In genomic region chr19:40662925-40663711, GRCh38 we compare ENCODE assay signal across 8 cellular contexts. TPM values are rescaled to one million over a fixed set of nuclear protein-coding genes. Genes with fewer than 3 reads are reported as not detected.
DNase-seq lines count a peak whose midpoint lies in the region; ATAC-seq, FAIRE-seq and TF ChIP-seq lines count a peak whose summit lies in the region.

No MANE protein-coding gene starts in this region.

- no peaks in the 10 kb centered on the region; the same call in 1 of the 2 replicates for H3K23me2 ChIP-seq in H1 (ENCODE audit: low read depth, low read length)

- TF ChIP-seq EP300 in H1 (IDR thresholded peaks at IDR 0.05; ENCODE audit: borderline replicate concordance in 1 of 2, low read depth in 2 of 2, low read length in 2 of 2) = no peak

- FAIRE-seq in H1 (lab: Jason Lieb, UNC) = no peak

- no peaks in the 10 kb centered on the region for H3K27me3 ChIP-seq in H1 (replicated peaks in 1 of 4; ENCODE audit: control insufficient read depth in 3 of 4, extremely low read depth in 1 of 4, insufficient read depth in 3 of 4, low read length in 3 of 4)

- peaks cover under 1% of the 10 kb centered on the region for H3K36me3 Mint-ChIP-seq in activated CD8-positive, alpha-beta memory T cell treated with anti-CD3 and anti-CD28 coated beads, Interleukin-2, amount 10 ng/mL, durations not matched to agents 7 days and 5 days

- H3K14ac ChIP-seq in H1 (ENCODE audit: insufficient read length) = no peak overlapping the region

- H3K79me1 ChIP-seq in H1 (ENCODE audit: low read depth, low read length) = no peaks in the 10 kb centered on the region; the same call in 1 of the 2 replicates

- H3K4me1 Mint-ChIP-seq in activated CD8-positive, alpha-beta memory T cell treated with anti-CD3 and anti-CD28 coated beads, Interleukin-2, amount 10 ng/mL, durations not matched to agents 7 days and 5 days = peaks cover 22% of the 10 kb centered on the region

- no peaks in the 10 kb centered on the region for H3K9me3 Mint-ChIP-seq in activated CD8-positive, alpha-beta memory T cell treated with anti-CD3 and anti-CD28 coated beads, Interleukin-2, amount 10 ng/mL, durations not matched to agents 7 days and 5 days (ENCODE audit: low read depth)

- H3K27ac ChIP-seq in H1 (ENCODE audit: low read depth, low read length) = no peak overlapping the region; the same call in 1 of the 2 replicates

- 1% methylated on average over 34 of the region's 62 CpGs; no CpG with 5 or more reads in 1 of the 2 experiments for WGBS in H1 (ENCODE audit: extremely low coverage in 1 of 2, insufficient coverage in 1 of 2, insufficient read length in 1 of 2, insufficient replicate concordance in 2 of 2, low coverage in 1 of 2, low lambda C conversion rate in 2 of 2, missing lambda C conversion rate in 1 of 2), 2 experiments

- H3K9me3 ChIP-seq in H1 (ENCODE audit: insufficient read depth in 2 of 2, low read depth in 1 of 2, low read length in 1 of 2) = no peaks in the 10 kb centered on the region

- H3K18ac ChIP-seq in H1 (ENCODE audit: extremely low read depth, low read length) = peak overlapping the region; percentile 79

- POLR2A ChIA-PET in H1 (lab: Charles Lee; ENCODE audit: partially characterized antibody) = interaction anchor here (0.6 to 2.6 kb wide), 20 partner anchors 10 to 601 kb away, joined by 3 to 13 read pairs (median 4); partner anchors contain the start of genes ACTMAP, COQ8B, EGLN2 and HNRNPUL1

- peak overlapping the region; percentile 35 to 74 (median 60) for H3K4me3 ChIP-seq in H1 (ENCODE audit: extremely low read depth in 1 of 4, insufficient read depth in 2 of 4, low read depth in 3 of 4, low read length in 4 of 4)

- H3K79me2 ChIP-seq in H1 (ENCODE audit: control insufficient read depth in 1 of 2, insufficient read depth in 2 of 2, low read length in 2 of 2) = no peaks in the 10 kb centered on the region

- peak overlapping the region; percentile 98 for H4K91ac ChIP-seq in H1 (replicated peaks; ENCODE audit: insufficient read length, low read length)

- peak overlapping the region; percentile 56 for H3K27ac Mint-ChIP-seq in activated CD8-positive, alpha-beta memory T cell treated with anti-CD3 and anti-CD28 coated beads, Interleukin-2, amount 10 ng/mL, durations not matched to agents 7 days and 5 days

- peak overlapping the region; percentile 91 for H3K4ac ChIP-seq in H1 (replicated peaks; ENCODE audit: insufficient read length, low read depth, low read length)

- H4K8ac ChIP-seq in H1 (ENCODE audit: extremely low read depth, insufficient read depth, low read length) = peak overlapping the region; percentile 59

- peaks cover 0 to 4% (median 3%) of the 10 kb centered on the region in 4 experiments; a peak in 5 of 7 replicates for H3K4me1 ChIP-seq in H1 (replicated peaks in 1 of 4; ENCODE audit: control insufficient read depth in 3 of 4, insufficient read depth in 4 of 4, low read length in 3 of 4)

- H2BK15ac ChIP-seq in H1 (ENCODE audit: low read length) = peak overlapping the region; percentile 92; the same call in 1 of the 2 replicates

- peak; percentile 92 to 97 for TF ChIP-seq RAD21 in H1 (IDR thresholded peaks at IDR 0.05 in 1 of 2, conservative IDR thresholded peaks at IDR 0.05 in 1 of 2; ENCODE audit: low read depth in 2 of 2, low read length in 2 of 2)

- H3K4me3 Mint-ChIP-seq in activated CD8-positive, alpha-beta memory T cell treated with anti-CD3 and anti-CD28 coated beads, Interleukin-2, amount 10 ng/mL, durations not matched to agents 7 days and 5 days = peak overlapping the region; percentile 72

- peaks cover 0 to 6% (median 2%) of the 10 kb centered on the region in 4 experiments; a peak in 1 of 8 replicates for H3K36me3 ChIP-seq in H1 (ENCODE audit: control insufficient read depth in 2 of 4, insufficient read depth in 4 of 4, low read length in 3 of 4)

- peak; percentile 82 to 95 (median 93) for TF ChIP-seq CTCF in H1 (IDR thresholded peaks at IDR 0.05; ENCODE audit: control extremely low read depth in 1 of 3, insufficient read depth in 1 of 3, low read depth in 1 of 3, low read length in 3 of 3)

- H3K27me3 Mint-ChIP-seq in activated CD8-positive, alpha-beta memory T cell treated with anti-CD3 and anti-CD28 coated beads, Interleukin-2, amount 10 ng/mL, durations not matched to agents 7 days and 5 days = no peaks in the 10 kb centered on the region

- H2BK120ac ChIP-seq in H1 (replicated peaks; ENCODE audit: low read depth, low read length) = no peak overlapping the region

- peak; percentile 94 for DNase-seq in CD1c-positive myeloid dendritic cell (ENCODE audit: extremely low spot score)
- peak; percentile 93 for DNase-seq in NCI-H82 (lab: John Stamatoyannopoulos, UW)
- peak; percentile 92 for DNase-seq in activated CD8-positive, alpha-beta memory T cell treated with anti-CD3 and anti-CD28 coated beads, Interleukin-2, amount 10 ng/mL, durations not matched to agents 7 days and 5 days
- DNase-seq in H1 (ENCODE audit: low read depth in 1 of 2, low spot score in 2 of 2) = peak; percentile 70 to 98
- peak; percentile 97 for DNase-seq in mesenteric fat pad (ENCODE audit: low spot score)
- peak; percentile 77 for DNase-seq in stimulated activated CD8-positive, alpha-beta memory T cell treated with anti-CD3 and anti-CD28 coated beads, Interleukin-12 subunit alpha, Interleukin-12 subunit beta, amount 100 ng/mL, for 24 hours (ENCODE audit: extremely low read depth)

- H3K4me2 ChIP-seq in H1 (ENCODE audit: insufficient read depth in 1 of 2, low read depth in 2 of 2, low read length in 2 of 2) = peak overlapping the region; percentile 64 to 98

- no peak; a peak in 1 of 3 replicates for TF ChIP-seq POLR2A in H1 (IDR thresholded peaks at IDR 0.05; ENCODE audit: control extremely low read depth in 1 of 2, low read depth in 2 of 2, low read length in 2 of 2)

- H2BK5ac ChIP-seq in H1 (ENCODE audit: low read depth, low read length) = 0 out of 2 replicates have a peak overlapping the region, but pooled peaks have one; percentile 52

- peak overlapping the region; percentile 62 for H2AFZ ChIP-seq in H1 (ENCODE audit: low read length)

- H2AK5ac ChIP-seq in H1 (ENCODE audit: low read depth, low read length) = no peak overlapping the region

- peak overlapping the region; percentile 90 for H3K56ac ChIP-seq in H1 (replicated peaks; ENCODE audit: insufficient read length, low read depth, low read length)

- CTCF ChIA-PET in activated CD8-positive, alpha-beta memory T cell treated with anti-CD3 and anti-CD28 coated beads, Interleukin-2, amount 10 ng/mL, durations not matched to agents 7 days and 5 days (lab: Charles Lee) = interaction anchor here (0.6 to 5.8 kb wide), 37 partner anchors 9 to 1757 kb away, joined by 3 to 67 read pairs (median 4); partner anchors contain the start of genes ACTMAP, COQ8B, EGLN2 and ITPKC
- CTCF ChIA-PET in H1 (lab: Charles Lee; ENCODE audit: partially characterized antibody) = interaction anchor here (0.6 to 4.2 kb wide), 31 partner anchors 8 to 656 kb away, joined by 3 to 23 read pairs (median 3); partner anchors contain the start of genes ACTMAP and EGLN2

- H3K23ac ChIP-seq in H1 (ENCODE audit: insufficient read length) = no peak overlapping the region

- ATAC-seq in GM19351 (IDR thresholded peaks at IDR 0.05; ENCODE audit: unreplicated experiment) (peak; percentile 84), HG03565 (IDR thresholded peaks at IDR 0.05; ENCODE audit: unreplicated experiment) (peak; percentile 82)
- peak; percentile 92 for ATAC-seq in activated CD8-positive, alpha-beta memory T cell treated with anti-CD3 and anti-CD28 coated beads, Interleukin-2, amount 10 ng/mL, durations not matched to agents 7 days and 5 days

- H2BK12ac ChIP-seq in H1 (ENCODE audit: low read depth, low read length) = no peak overlapping the region

- no peaks in the 10 kb centered on the region for H4K20me1 ChIP-seq in H1 (replicated peaks in 1 of 2; ENCODE audit: control insufficient read depth in 1 of 2, insufficient read depth in 2 of 2, low read length in 2 of 2)

- H3K9ac ChIP-seq in H1 (replicated peaks in 1 of 4; ENCODE audit: extremely low read depth in 1 of 4, low read depth in 3 of 4, low read length in 3 of 4) = peak overlapping the region in 2 of 4 experiments; percentile 28 to 43; a peak in 6 of 7 replicates

- H2BK20ac ChIP-seq in H1 (ENCODE audit: low read length) = no peak overlapping the region

- H4K5ac ChIP-seq in H1 (ENCODE audit: insufficient read length, low read depth, low read length) = peak overlapping the region; percentile 20

RNA-seq across cellular contexts. Expression of gene NUMBL, which starts 27.3 kb away (rescaled TPM):
- 1 to 10 TPM; 6.4 to 7.2 TPM for total RNA-seq in activated CD8-positive, alpha-beta memory T cell treated with anti-CD3 and anti-CD28 coated beads, Interleukin-2, amount 10 ng/mL, durations not matched to agents 7 days and 5 days
- 24.8 and 29.4 TPM in 2 replicates for total RNA-seq in H1 (2021; fragmentation: NEBNext Ultra II Directional; extraction: Animal tissue kit (Norgen Biotek cat#: 25700))
- polyA plus RNA-seq in H1 (2011; rRNA removed) = 13.5 and 20.0 TPM in 2 replicates
- polyA plus RNA-seq in H1 (2011; cell fraction: cytosol; rRNA removed) = 10.3 TPM
- polyA plus RNA-seq in H1 (2011; cell fraction: nucleus; rRNA removed) = 22.0 TPM
- 7.0 to 14.8 TPM (median 13.2 TPM) in 4 replicates for polyA plus RNA-seq in H1 (2012, experiment 1 of 2)
- 9.5 TPM for polyA plus RNA-seq in H1 (2012, experiment 2 of 2)
- polyA plus RNA-seq in H1 (2013, experiment 1 of 2) = 11.1 TPM
- polyA plus RNA-seq in H1 (2013, experiment 2 of 2) = 10.7 TPM
- 9.9 and 10.0 TPM in 2 replicates for polyA minus RNA-seq in H1 (2011; rRNA and poly(A)+ RNA removed)
- 6.8 TPM for polyA minus RNA-seq in H1 (2011; cell fraction: cytosol; rRNA and poly(A)+ RNA removed)
- 14.0 TPM for polyA minus RNA-seq in H1 (2011; cell fraction: nucleus; rRNA and poly(A)+ RNA removed)
- total RNA-seq in mesenteric fat pad = 63.8 TPM

RNA-seq across cellular contexts. Expression of gene COQ8B, which starts 53.6 kb away (rescaled TPM):
- total RNA-seq in activated CD8-positive, alpha-beta memory T cell treated with anti-CD3 and anti-CD28 coated beads, Interleukin-2, amount 10 ng/mL, durations not matched to agents 7 days and 5 days = 10 to 100 TPM; 28.0 to 30.9 TPM
- total RNA-seq in H1 (2021; fragmentation: NEBNext Ultra II Directional; extraction: Animal tissue kit (Norgen Biotek cat#: 25700)) = 39.3 and 41.7 TPM in 2 replicates
- polyA plus RNA-seq in H1 (2011; rRNA removed) = 46.1 and 67.6 TPM in 2 replicates
- polyA plus RNA-seq in H1 (2011; cell fraction: cytosol; rRNA removed) = 51.7 TPM
- 116 TPM for polyA plus RNA-seq in H1 (2011; cell fraction: nucleus; rRNA removed)
- 20.5 to 45.8 TPM (median 40.6 TPM) in 4 replicates for polyA plus RNA-seq in H1 (2012, experiment 1 of 2)
- 48.3 TPM for polyA plus RNA-seq in H1 (2012, experiment 2 of 2)
- polyA plus RNA-seq in H1 (2013, experiment 1 of 2) = 22.4 TPM
- polyA plus RNA-seq in H1 (2013, experiment 2 of 2) = 20.3 TPM
- polyA minus RNA-seq in H1 (2011; rRNA and poly(A)+ RNA removed) = 25.9 and 28.6 TPM in 2 replicates
- polyA minus RNA-seq in H1 (2011; cell fraction: cytosol; rRNA and poly(A)+ RNA removed) = 24.7 TPM
- 35.4 TPM for polyA minus RNA-seq in H1 (2011; cell fraction: nucleus; rRNA and poly(A)+ RNA removed)
- 16.8 TPM for total RNA-seq in mesenteric fat pad

RNA-seq across cellular contexts. Expression of gene ITPKC, which starts 53.8 kb away (rescaled TPM):
- 1 to 10 TPM; 5.6 to 5.8 TPM for total RNA-seq in activated CD8-positive, alpha-beta memory T cell treated with anti-CD3 and anti-CD28 coated beads, Interleukin-2, amount 10 ng/mL, durations not matched to agents 7 days and 5 days
- 8.9 and 9.5 TPM in 2 replicates for total RNA-seq in H1 (2021; fragmentation: NEBNext Ultra II Directional; extraction: Animal tissue kit (Norgen Biotek cat#: 25700))
- 5.2 and 7.8 TPM in 2 replicates for polyA plus RNA-seq in H1 (2011; rRNA removed)
- 7.0 TPM for polyA plus RNA-seq in H1 (2011; cell fraction: cytosol; rRNA removed)
- polyA plus RNA-seq in H1 (2011; cell fraction: nucleus; rRNA removed) = 12.2 TPM
- polyA plus RNA-seq in H1 (2012, experiment 1 of 2) = 6.0 to 9.0 TPM (median 8.9 TPM) in 4 replicates
- polyA plus RNA-seq in H1 (2012, experiment 2 of 2) = 8.4 TPM
- polyA plus RNA-seq in H1 (2013, experiment 1 of 2) = 3.4 TPM
- 3.4 TPM for polyA plus RNA-seq in H1 (2013, experiment 2 of 2)
- polyA minus RNA-seq in H1 (2011; rRNA and poly(A)+ RNA removed) = 8.5 and 11.8 TPM in 2 replicates
- polyA minus RNA-seq in H1 (2011; cell fraction: cytosol; rRNA and poly(A)+ RNA removed) = 6.2 TPM
- 7.3 TPM for polyA minus RNA-seq in H1 (2011; cell fraction: nucleus; rRNA and poly(A)+ RNA removed)
- 53.1 TPM for total RNA-seq in mesenteric fat pad
